ENCODE assay signal across 7 cellular contexts in genomic region chr14:63869940-63870752, GRCh38. TPM values are rescaled to one million over a fixed set of nuclear protein-coding genes. Genes with fewer than 3 reads are reported as not detected.
DNase-seq lines count a peak whose midpoint lies in the region; ATAC-seq and TF ChIP-seq lines count a peak whose summit lies in the region.
"Not testable (repeated sequence)": the region's sequence is repeated elsewhere in the genome, so short reads cannot be mapped to it uniquely, and the experiment has no call there.

No MANE protein-coding gene starts in this region.

- H3K4me1 ChIP-seq in breast epithelium = peaks cover 3 to 16% of the 10 kb centered on the region in 2 donors
- H3K4me1 ChIP-seq in naive thymus-derived CD4-positive, alpha-beta T cell (ENCODE audit: control insufficient read depth in 2 of 2, insufficient read depth in 2 of 2, low read length in 2 of 2) = peaks cover 35 to 52% of the 10 kb centered on the region in 2 donors

- POLR2A ChIA-PET in naive thymus-derived CD4-positive, alpha-beta T cell (lab: Charles Lee) = interaction anchor here (1.0 to 2.8 kb wide), 4 partner anchors 14 to 229 kb away, joined by 3 to 19 read pairs (median 5); partner anchors contain the start of genes SYNE2 and WDR89

- CTCF ChIA-PET in naive thymus-derived CD4-positive, alpha-beta T cell (lab: Charles Lee) = interaction anchor here (0.6 kb wide), 1 partner anchor 1468 kb away, joined by 3 read pairs; no protein-coding TSS in a partner anchor

- peak; percentile 31 for DNase-seq in NCI-H2029 (lab: John Stamatoyannopoulos, UW)
- not testable (repeated sequence) for DNase-seq in T-helper 2 cell treated with Interferon-gamma antibody and Interleukin-4, amounts not matched to agents 5 μg/mL and 100 μg/mL, for 36 hours (ENCODE audit: low spot score); breast epithelium (ENCODE audit: low spot score in 2 of 2)
- DNase-seq in naive thymus-derived CD4-positive, alpha-beta T cell = peak in 2 of 9 donors; percentile 14 to 16

- not testable (repeated sequence) for H3K27me3 ChIP-seq in breast epithelium; naive thymus-derived CD4-positive, alpha-beta T cell (ENCODE audit: control insufficient read depth in 2 of 2, insufficient read depth in 2 of 2, low read length in 2 of 2)

- intact Hi-C loops in breast epithelium (cut with DNase I; ENCODE audit: low total_unique reads) = not testable (repeated sequence)
- intact Hi-C loops in naive thymus-derived CD4-positive, alpha-beta T cell (cut with micrococcal nuclease) = loop anchor here (2.0 to 10.0 kb wide), 4 partner anchors 15 to 1055 kb away; partner anchors contain the start of genes SYNE2 (in 1 of the 2) and WDR89 (in 1 of the 2)

- peaks cover 39% of the 10 kb centered on the region for H3K4me1 Mint-ChIP-seq in T-helper 2 cell treated with Interferon-gamma antibody and Interleukin-4, amounts not matched to agents 5 μg/mL and 100 μg/mL, for 36 hours (ENCODE audit: low read depth)
- peaks cover 41 to 79% (median 60%) of the 10 kb centered on the region in 7 donors for H3K4me1 Mint-ChIP-seq in naive thymus-derived CD4-positive, alpha-beta T cell

- not testable (repeated sequence) for TF ChIP-seq CTCF in breast epithelium (IDR thresholded peaks at IDR 0.05)

- H3K9me3 Mint-ChIP-seq in T-helper 2 cell treated with Interferon-gamma antibody and Interleukin-4, amounts not matched to agents 5 μg/mL and 100 μg/mL, for 36 hours; naive thymus-derived CD4-positive, alpha-beta T cell: not testable (repeated sequence)

- peak overlapping the region; percentile 40 to 64 for H3K27ac ChIP-seq in breast epithelium
- H3K27ac ChIP-seq in naive thymus-derived CD4-positive, alpha-beta T cell (ENCODE audit: low read depth, low read length) = peak overlapping the region; percentile 68

- peaks cover 25% of the 10 kb centered on the region for H3K36me3 Mint-ChIP-seq in T-helper 2 cell treated with Interferon-gamma antibody and Interleukin-4, amounts not matched to agents 5 μg/mL and 100 μg/mL, for 36 hours (ENCODE audit: low read depth)
- peaks cover 4 to 36% (median 4%) of the 10 kb centered on the region in 5 donors for H3K36me3 Mint-ChIP-seq in naive thymus-derived CD4-positive, alpha-beta T cell

- ATAC-seq in GM18511 (IDR thresholded peaks at IDR 0.05; ENCODE audit: unreplicated experiment) (peak; percentile 56), GM21786 (IDR thresholded peaks at IDR 0.05; ENCODE audit: unreplicated experiment) (peak; percentile 35), HG03139 (IDR thresholded peaks at IDR 0.05; ENCODE audit: unreplicated experiment) (peak; percentile 47)
- ATAC-seq in naive thymus-derived CD4-positive, alpha-beta T cell = peak; percentile 70

- H3K27me3 Mint-ChIP-seq in T-helper 2 cell treated with Interferon-gamma antibody and Interleukin-4, amounts not matched to agents 5 μg/mL and 100 μg/mL, for 36 hours (ENCODE audit: low read depth) = peaks cover 15% of the 10 kb centered on the region
- H3K27me3 Mint-ChIP-seq in naive thymus-derived CD4-positive, alpha-beta T cell = not testable (repeated sequence)

- not testable (repeated sequence) for H3K36me3 ChIP-seq in breast epithelium; naive thymus-derived CD4-positive, alpha-beta T cell (ENCODE audit: control insufficient read depth in 2 of 3, insufficient read depth in 3 of 3, low read length in 3 of 3)

- H3K4me3 ChIP-seq in breast epithelium = not testable (repeated sequence)
- H3K4me3 ChIP-seq in naive thymus-derived CD4-positive, alpha-beta T cell (ENCODE audit: low read length) = peak overlapping the region; percentile 44

- TF ChIP-seq POLR2A in breast epithelium (IDR thresholded peaks at IDR 0.05) = not testable (repeated sequence)

- peak overlapping the region; percentile 73 for H3K27ac Mint-ChIP-seq in T-helper 2 cell treated with Interferon-gamma antibody and Interleukin-4, amounts not matched to agents 5 μg/mL and 100 μg/mL, for 36 hours
- peak overlapping the region; percentile 86 to 99 (median 93) for H3K27ac Mint-ChIP-seq in naive thymus-derived CD4-positive, alpha-beta T cell

- not testable (repeated sequence) for H3K9me3 ChIP-seq in breast epithelium; naive thymus-derived CD4-positive, alpha-beta T cell (ENCODE audit: control insufficient read depth in 2 of 3, low read length in 3 of 3)

- peak overlapping the region; percentile 70 for H3K4me3 Mint-ChIP-seq in T-helper 2 cell treated with Interferon-gamma antibody and Interleukin-4, amounts not matched to agents 5 μg/mL and 100 μg/mL, for 36 hours
- H3K4me3 Mint-ChIP-seq in naive thymus-derived CD4-positive, alpha-beta T cell = peak overlapping the region; percentile 51 to 85 (median 78)

RNA-seq across cellular contexts. Expression of gene SYNE2, which starts 17.3 kb away (rescaled TPM):
- 100 to 1,000 TPM in 2 of 3 donors, 10 to 100 TPM in 1; 81.4 to 308 (median 303) TPM for total RNA-seq in breast epithelium
- total RNA-seq in naive thymus-derived CD4-positive, alpha-beta T cell = 100 to 1,000 TPM in 4 of 5 experiments, 10 to 100 TPM in 1; 77.7 to 170 (median 149) TPM
- 10 to 100 TPM; 22.4 to 29.2 TPM for polyA plus RNA-seq in naive thymus-derived CD4-positive, alpha-beta T cell
